In genomic region chr7:134593530-134594392, GRCh38 we compare ENCODE assay signal across 8 cellular contexts. TPM values are rescaled to one million over a fixed set of nuclear protein-coding genes. Genes with fewer than 3 reads are reported as not detected.
DNase-seq lines count a peak whose midpoint lies in the region; ATAC-seq and TF ChIP-seq lines count a peak whose summit lies in the region.

No MANE protein-coding gene starts in this region.

- no peaks in the 10 kb centered on the region for H3K9me2 ChIP-seq in hepatocyte (replicated peaks; ENCODE audit: insufficient read depth)

- H3K9me3 ChIP-seq in hepatocyte (ENCODE audit: low read depth), result no peaks in the 10 kb centered on the region
- H3K9me3 ChIP-seq in skeletal muscle satellite cell (replicated peaks; ENCODE audit: low read length), result no peaks in the 10 kb centered on the region

- H3K36me3 ChIP-seq in hepatocyte (replicated peaks; ENCODE audit: insufficient read depth, low read depth) (no peaks in the 10 kb centered on the region), skeletal muscle satellite cell (ENCODE audit: insufficient read depth, low read length) (no peaks in the 10 kb centered on the region)

- no peaks in the 10 kb centered on the region for H3K4me1 ChIP-seq in hepatocyte (ENCODE audit: insufficient read depth)
- peaks cover 21% of the 10 kb centered on the region for H3K4me1 ChIP-seq in skeletal muscle satellite cell (ENCODE audit: control insufficient read depth, insufficient read depth, low read length)

- no peak overlapping the region for H3K4me2 ChIP-seq in hepatocyte
- H3K4me2 ChIP-seq in skeletal muscle satellite cell (ENCODE audit: low read length), result no peak overlapping the region

- 54% methylated on average over 8 of the region's 8 CpGs for WGBS in hepatocyte (ENCODE audit: low lambda C conversion rate, missing lambda C conversion rate)

- H3K9ac ChIP-seq in skeletal muscle satellite cell (ENCODE audit: low read depth, low read length), result peak overlapping the region; percentile 59

- H3K79me2 ChIP-seq in hepatocyte, result no peaks in the 10 kb centered on the region

- ATAC-seq in GM19467 (IDR thresholded peaks at IDR 0.05; ENCODE audit: unreplicated experiment) (no peak), GM19455 (IDR thresholded peaks at IDR 0.05; ENCODE audit: unreplicated experiment) (no peak)

- TF ChIP-seq CTCF in hepatocyte (IDR thresholded peaks at IDR 0.05; ENCODE audit: poor library complexity), result no peak

- H4K20me1 ChIP-seq in hepatocyte (ENCODE audit: insufficient read depth, poor library complexity, severe bottlenecking), result no peaks in the 10 kb centered on the region

- H2AFZ ChIP-seq in hepatocyte, result no peak overlapping the region

- H3K27ac ChIP-seq in hepatocyte, result peak overlapping the region; percentile 56

- DNase-seq in H4 (ENCODE audit: low spot score) (peak; percentile 94), astrocyte of the hippocampus (ENCODE audit: low read depth, low spot score) (peak; percentile 91), hepatocyte (ENCODE audit: low spot score) (peak; percentile 35), NCI-H187 (lab: John Stamatoyannopoulos, UW) (no peak), NCI-H146 (lab: John Stamatoyannopoulos, UW) (no peak)

- no peaks in the 10 kb centered on the region for H3K27me3 ChIP-seq in hepatocyte
- H3K27me3 ChIP-seq in skeletal muscle satellite cell (ENCODE audit: control insufficient read depth, insufficient read depth, low read length), result no peaks in the 10 kb centered on the region

- no peak overlapping the region for H3K4me3 ChIP-seq in hepatocyte
- H3K4me3 ChIP-seq in skeletal muscle satellite cell (ENCODE audit: low read length), result no peak overlapping the region

RNA-seq across cellular contexts. Expression of gene AKR1B15, which starts 44.9 kb away (rescaled TPM):
- total RNA-seq in H4 (2014; rRNA removed; shearing (Covaris generic)), result 0.14 TPM in 1 of 2 replicates, not detected in the other
- 4.8 and 6.3 TPM in 2 replicates for total RNA-seq in hepatocyte
- 13.7 and 14.1 TPM in 2 replicates for polyA plus RNA-seq in hepatocyte
- total RNA-seq in skeletal muscle satellite cell (2012; rRNA removed), result not detected in 2 replicates

RNA-seq across cellular contexts. Expression of gene BPGM, which starts 52.9 kb away (rescaled TPM):
- 16.8 and 25.4 TPM in 2 replicates for total RNA-seq in H4 (2014; rRNA removed; shearing (Covaris generic))
- 23.2 and 25.0 TPM in 2 replicates for total RNA-seq in hepatocyte
- polyA plus RNA-seq in hepatocyte, result 25.7 and 37.6 TPM in 2 replicates
- 30.2 and 37.8 TPM in 2 replicates for total RNA-seq in skeletal muscle satellite cell (2012; rRNA removed)

Comparison
In these comparisons a context has a peak if more than half of its experiments do, and no peak if none do; other contexts are left out.
1. DNase-seq: peak in H4 (single experiment), astrocyte of the hippocampus (single experiment) and hepatocyte (single experiment); none in NCI-H187 (0 of 2) and NCI-H146 (single experiment).